Comparison of ENCODE assay signal across 10 cellular contexts in genomic region chr13:39565036-39565949, GRCh38. TPM values are rescaled to one million over a fixed set of nuclear protein-coding genes. Genes with fewer than 3 reads are reported as not detected.
DNase-seq lines count a peak whose midpoint lies in the region; ATAC-seq, FAIRE-seq and TF ChIP-seq lines count a peak whose summit lies in the region.
"Had no signal": no experiment of that assay in that cellular context is flagged by ENCODE, and none has a peak within 500 bp of the region (broad histone marks: within the 10 kb centered on the region; RNA-seq: fewer than 3 reads in every experiment).

No MANE protein-coding gene starts in this region.

- H3K36me3 ChIP-seq in breast epithelium (no peaks in the 10 kb centered on the region), iPS-20b (ENCODE audit: insufficient read depth, low read depth, low read length) (no peaks in the 10 kb centered on the region)

- H3K36me3 Mint-ChIP-seq in MCF 10A (ENCODE audit: insufficient read depth, unreplicated experiment) = no peaks in the 10 kb centered on the region
- H3K36me3 Mint-ChIP-seq in activated T-helper 17 cell treated with anti-CD3 and anti-CD28 coated beads, Interleukin-2, amount 50 U/mL, for 72 hours (ENCODE audit: low read depth) = no peaks in the 10 kb centered on the region

- DNase-seq in MCF 10A (ENCODE audit: unreplicated experiment) (peak; percentile 70), breast epithelium (ENCODE audit: low spot score in 2 of 2) (no peak), astrocyte of the cerebellum (ENCODE audit: low read depth) (peak; percentile 89), urothelium cell line (ENCODE audit: low spot score) (peak; percentile 63), NCI-H1417 (lab: John Stamatoyannopoulos, UW) (no peak)

- H3K4me1 ChIP-seq in breast epithelium = peaks cover 0 to 4% of the 10 kb centered on the region in 2 donors
- peaks cover 23% of the 10 kb centered on the region for H3K4me1 ChIP-seq in iPS-20b (ENCODE audit: insufficient read depth, low read length)
- H3K4me1 ChIP-seq: parathyroid adenoma had no signal

- no peaks in the 10 kb centered on the region for H3K9me3 Mint-ChIP-seq in MCF 10A (ENCODE audit: unreplicated experiment)
- H3K9me3 Mint-ChIP-seq in activated T-helper 17 cell treated with anti-CD3 and anti-CD28 coated beads, Interleukin-2, amount 50 U/mL, for 72 hours = no peaks in the 10 kb centered on the region

- H3K4me1 Mint-ChIP-seq in MCF 10A (ENCODE audit: insufficient read depth, unreplicated experiment) = peaks cover 40% of the 10 kb centered on the region
- H3K4me1 Mint-ChIP-seq in activated T-helper 17 cell treated with anti-CD3 and anti-CD28 coated beads, Interleukin-2, amount 50 U/mL, for 72 hours = no peaks in the 10 kb centered on the region

- CTCF ChIA-PET in MCF 10A (lab: Yijun Ruan, JAX) = interaction anchor here (0.6 kb wide), 1 partner anchor 662 kb away, joined by 4 read pairs; no protein-coding TSS in a partner anchor

- H3K9ac ChIP-seq in iPS-20b (ENCODE audit: low read depth, low read length) = peak overlapping the region; percentile 10; the same call in 1 of the 2 replicates
- H3K9ac ChIP-seq: parathyroid adenoma had no signal

- H3K27me3 Mint-ChIP-seq in MCF 10A (ENCODE audit: insufficient read depth, unreplicated experiment) = no peaks in the 10 kb centered on the region
- peaks cover 30% of the 10 kb centered on the region for H3K27me3 Mint-ChIP-seq in activated T-helper 17 cell treated with anti-CD3 and anti-CD28 coated beads, Interleukin-2, amount 50 U/mL, for 72 hours

- TF ChIP-seq POLR2A in breast epithelium (IDR thresholded peaks at IDR 0.05) = no peak

- in situ Hi-C loops in astrocyte of the cerebellum (cut with HindIII; ENCODE audit: low sequenced_read_pairs) = no loop called here

- no TSS peak for BruUV-seq in MCF 10A (replicated peaks; lab: Mats Ljungman, UMichigan)

- peak overlapping the region in 1 of 2 donors; percentile 13 for H3K27ac ChIP-seq in breast epithelium
- peak overlapping the region; percentile 6 for H3K27ac ChIP-seq in iPS-20b (ENCODE audit: low read length)
- H3K27ac ChIP-seq: 22Rv1, parathyroid adenoma had no signal

- H3K4me3 ChIP-seq in breast epithelium = no peak overlapping the region
- no peak overlapping the region for H3K4me3 ChIP-seq in astrocyte of the cerebellum (ENCODE audit: low read depth, low read length)
- H3K4me3 ChIP-seq in iPS-20b (ENCODE audit: low read length) = peak overlapping the region; percentile 39; the same call in 1 of the 2 replicates

- FAIRE-seq in urothelium cell line (lab: Jason Lieb, UNC) = no peak

- H3K27ac Mint-ChIP-seq in MCF 10A (ENCODE audit: low read depth, unreplicated experiment) = peak overlapping the region; percentile 92
- H3K27ac Mint-ChIP-seq in activated T-helper 17 cell treated with anti-CD3 and anti-CD28 coated beads, Interleukin-2, amount 50 U/mL, for 72 hours = no peak overlapping the region

- no peaks in the 10 kb centered on the region for H3K27me3 ChIP-seq in breast epithelium
- no peaks in the 10 kb centered on the region for H3K27me3 ChIP-seq in iPS-20b (ENCODE audit: insufficient read depth, low read length)

- H3K9me3 ChIP-seq in breast epithelium (no peaks in the 10 kb centered on the region), iPS-20b (ENCODE audit: insufficient read depth, low read depth, low read length) (no peaks in the 10 kb centered on the region)

- POLR2A ChIA-PET in MCF 10A (lab: Yijun Ruan, JAX) = interaction anchor here (0.5 to 1.6 kb wide), 4 partner anchors 8 to 812 kb away, joined by 3 to 7 read pairs (median 4); partner anchors contain the start of gene PROSER1

- ATAC-seq in HG03039 (IDR thresholded peaks at IDR 0.05; ENCODE audit: unreplicated experiment) = no peak
- ATAC-seq in activated T-helper 17 cell treated with anti-CD3 and anti-CD28 coated beads, Interleukin-2, amount 50 U/mL, for 72 hours (replicated peaks) = no peak

- no peak for TF ChIP-seq CTCF in MCF 10A (IDR thresholded peaks at IDR 0.05; ENCODE audit: unreplicated experiment)
- TF ChIP-seq CTCF in breast epithelium (IDR thresholded peaks at IDR 0.05) = no peak
- no peak for TF ChIP-seq CTCF in astrocyte of the cerebellum (IDR thresholded peaks at IDR 0.05; ENCODE audit: low read depth, low read length, missing control alignments)

- H3K4me3 Mint-ChIP-seq in MCF 10A (ENCODE audit: unreplicated experiment) = peak overlapping the region; percentile 61
- H3K4me3 Mint-ChIP-seq in activated T-helper 17 cell treated with anti-CD3 and anti-CD28 coated beads, Interleukin-2, amount 50 U/mL, for 72 hours = no peak overlapping the region

- intact Hi-C loops in MCF 10A (cut with micrococcal nuclease) = no loop called here
- intact Hi-C loops in breast epithelium (cut with DNase I; ENCODE audit: low total_unique reads) = no loop called here

RNA-seq across cellular contexts. Expression of gene LHFPL6, which starts 37.7 kb away (rescaled TPM):
- 8.9 and 9.8 TPM in 2 replicates for total RNA-seq in MCF 10A (2022)
- 10 to 100 TPM; 54.2 to 99.6 (median 91.7) TPM for total RNA-seq in breast epithelium
- 1 to 10 TPM; 1.1 to 7.5 TPM for total RNA-seq in activated T-helper 17 cell treated with anti-CD3 and anti-CD28 coated beads, Interleukin-2, amount 50 U/mL, for 72 hours

Comparison
In these comparisons a context has a peak if more than half of its experiments do, and no peak if none do; other contexts are left out.
1. DNase-seq: peak in MCF 10A (single experiment), astrocyte of the cerebellum (single experiment) and urothelium cell line (single experiment); none in breast epithelium (0 of 2) and NCI-H1417 (0 of 3).